9 cellular contexts compared by ENCODE assay signal in the genomic region with DNA sequence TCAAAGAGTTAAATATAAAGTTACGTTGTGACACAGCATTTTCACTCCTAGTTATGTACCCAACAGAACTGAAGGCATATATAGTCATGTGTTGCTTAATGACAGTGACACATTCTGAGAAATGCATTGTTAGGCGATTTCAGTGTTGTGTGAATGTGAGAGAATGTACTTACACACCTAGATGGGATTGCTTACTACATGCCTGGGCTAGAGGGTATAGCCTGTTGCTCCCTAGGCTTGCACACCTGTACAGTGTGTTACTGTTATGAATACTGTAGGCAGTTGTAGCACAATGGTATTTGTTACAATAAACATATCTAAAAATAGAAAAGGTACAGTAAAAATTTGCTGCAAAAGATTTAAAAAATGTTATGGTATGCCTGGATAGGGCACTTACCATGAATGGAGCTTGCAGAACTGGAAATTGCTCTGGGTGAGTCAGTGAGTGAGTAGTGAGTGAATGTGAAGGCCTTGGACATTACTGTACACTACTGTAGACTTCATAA.
DNase-seq lines count a peak whose midpoint lies in the region; FAIRE-seq and TF ChIP-seq lines count a peak whose summit lies in the region.
"Had no signal": no experiment of that assay in that cellular context is flagged by ENCODE, and none has a peak within 500 bp of the region (broad histone marks: within the 10 kb centered on the region; RNA-seq: fewer than 3 reads in every experiment).

No MANE protein-coding gene starts in this region.

- no peaks in the 10 kb centered on the region for H3K27me3 ChIP-seq in bronchial epithelial cell (ENCODE audit: control insufficient read depth, insufficient read depth, low read length)

- H3K4me3 ChIP-seq in bronchial epithelial cell (ENCODE audit: low read depth, low read length) = no peak overlapping the region

- TF ChIP-seq POLR2A in erythroblast (IDR thresholded peaks at IDR 0.05; ENCODE audit: low read length) = no peak

- no peak for FAIRE-seq in bronchial epithelial cell (lab: Jason Lieb, UNC)

- DNase-seq in ACHN = peak; percentile 7
- peak; percentile 25 for DNase-seq in GM20000 (ENCODE audit: low spot score)
- peak; percentile 0 for DNase-seq in HPDE6-E6E7 (ENCODE audit: extremely low spot score)
- peak; percentile 96 for DNase-seq in bronchial epithelial cell (ENCODE audit: low read depth)
- DNase-seq in retina = no peak
- no peak for DNase-seq in COR-L47 (lab: John Stamatoyannopoulos, UW)
- DNase-seq in NCI-H345 treated with DMSO at 0.1 percent for 48 hours (lab: John Stamatoyannopoulos, UW; ENCODE audit: unreplicated experiment) = no peak
- DNase-seq in erythroblast (lab: John Stamatoyannopoulos, UW) = no peak
- DNase-seq: C1 segment of cervical spinal cord had no signal

- H3K36me3 ChIP-seq in bronchial epithelial cell (ENCODE audit: control insufficient read depth, insufficient read depth, low read length) = peaks cover 3% of the 10 kb centered on the region

- in situ Hi-C loops in ACHN (cut with HindIII; ENCODE audit: low pct_ligation_motif_present, low pct_unique_long_range_greater_than_20kb, low sequenced_read_pairs) = no loop called here

- TF ChIP-seq CTCF in GM20000 (IDR thresholded peaks at IDR 0.05; ENCODE audit: extremely low read depth, missing control alignments) (no peak), bronchial epithelial cell (IDR thresholded peaks at IDR 0.05; ENCODE audit: insufficient read depth, low read length, severe bottlenecking) (no peak)

Comparison
In these comparisons a context has a peak if more than half of its experiments do, and no peak if none do; other contexts are left out.
1. DNase-seq: peak in ACHN (single experiment), GM20000 (single experiment), HPDE6-E6E7 (single experiment) and bronchial epithelial cell (single experiment); none in retina (single experiment), COR-L47 (single experiment), NCI-H345 treated with DMSO at 0.1 percent for 48 hours (single experiment) and erythroblast (0 of 2).